14 cellular contexts compared by ENCODE assay signal in the genomic region with DNA sequence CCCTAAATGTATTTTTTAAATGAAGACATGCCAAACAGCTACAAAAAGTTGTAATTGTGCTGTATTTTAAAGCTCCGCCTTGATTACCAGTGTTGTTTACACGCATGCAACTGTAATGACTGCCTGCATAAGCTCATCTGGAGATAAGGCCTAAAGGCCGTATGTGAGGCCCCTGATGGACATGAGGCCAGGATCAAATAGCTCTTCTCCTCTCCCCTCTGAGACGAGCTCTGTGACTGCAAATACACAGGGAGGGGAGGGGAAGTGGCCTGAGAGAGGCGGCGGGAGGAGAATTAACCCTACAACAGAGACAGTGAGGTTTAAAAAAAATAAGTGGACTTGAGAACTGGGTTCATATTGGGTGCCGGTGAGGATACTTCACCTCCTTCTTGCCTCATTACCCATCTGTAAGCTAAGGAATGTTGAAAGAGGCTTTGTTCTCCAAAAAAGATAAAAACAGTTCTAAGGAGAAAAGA.
A peak's percentile ranks its signal among the peaks of the same experiment; 100 is the strongest.
DNase-seq lines count a peak whose midpoint lies in the region; ATAC-seq and TF ChIP-seq lines count a peak whose summit lies in the region.
"Had no signal": no experiment of that assay in that cellular context is flagged by ENCODE, and none has a peak within 500 bp of the region (broad histone marks: within the 10 kb centered on the region; RNA-seq: fewer than 3 reads in every experiment).

No MANE protein-coding gene starts in this region.

- 40% methylated on average over 3 of the region's 7 CpGs for WGBS in HUES64
- 39 to 60% methylated on average over 3 to 7 of the region's 7 CpGs for WGBS in ectodermal cell, 2 experiments
- 68 to 82% (median 77%) methylated on average over 6 to 7 of the region's 7 CpGs for WGBS in stomach, 5 donors

- TF ChIP-seq EP300 in stomach (IDR thresholded peaks at IDR 0.05), result no peak

- no peak overlapping the region for H3K27ac Mint-ChIP-seq in activated T-helper 2 cell treated with anti-CD3 and anti-CD28 coated beads, Interferon-gamma antibody, Interleukin-2, Interleukin-4, amounts not matched to agents 10 μg/mL and 5 μg/mL and 100 μg/mL, durations not matched to agents 14 hours and 24 hours and 36 hours
- H3K27ac Mint-ChIP-seq: activated B cell treated with CpG ODN at 0.5 μM for 24 hours; activated T-cell treated with anti-CD3 and anti-CD28 coated beads, Interleukin-2, amount 50 U/mL, for 72 hours; CD8-positive, alpha-beta memory T cell had no signal

- DNase-seq in kidney glomerular epithelial cell (lab: John Stamatoyannopoulos, UW), result peak; percentile 92
- DNase-seq in stomach, result no peak
- no peak for DNase-seq in activated T-helper 2 cell treated with anti-CD3 and anti-CD28 coated beads, Interferon-gamma antibody, Interleukin-2, Interleukin-4, amounts not matched to agents 10 μg/mL and 5 μg/mL and 100 μg/mL, durations not matched to agents 14 hours and 24 hours and 36 hours (ENCODE audit: low spot score)
- no peak for DNase-seq in AG08396 (ENCODE audit: low spot score)
- DNase-seq: activated B cell treated with CpG ODN at 0.5 μM for 24 hours; activated T-cell treated with anti-CD3 and anti-CD28 coated beads, Interleukin-2, amount 50 U/mL, for 72 hours; CD8-positive, alpha-beta memory T cell; NCI-H2171 treated with DMSO at 0.1 percent for 48 hours; small intestine had no signal

- no peaks in the 10 kb centered on the region for H3K4me1 Mint-ChIP-seq in activated T-helper 2 cell treated with anti-CD3 and anti-CD28 coated beads, Interferon-gamma antibody, Interleukin-2, Interleukin-4, amounts not matched to agents 10 μg/mL and 5 μg/mL and 100 μg/mL, durations not matched to agents 14 hours and 24 hours and 36 hours (ENCODE audit: low read depth)
- H3K4me1 Mint-ChIP-seq: activated B cell treated with CpG ODN at 0.5 μM for 24 hours; central memory CD8-positive, alpha-beta T cell had no signal

- no peaks in the 10 kb centered on the region for H3K36me3 Mint-ChIP-seq in activated T-helper 2 cell treated with anti-CD3 and anti-CD28 coated beads, Interferon-gamma antibody, Interleukin-2, Interleukin-4, amounts not matched to agents 10 μg/mL and 5 μg/mL and 100 μg/mL, durations not matched to agents 14 hours and 24 hours and 36 hours (ENCODE audit: low read depth)
- H3K36me3 Mint-ChIP-seq: CD8-positive, alpha-beta memory T cell had no signal

- H3K4me3 ChIP-seq in HUES64 (ENCODE audit: low read length), result peak overlapping the region; percentile 51
- peak overlapping the region; percentile 4 for H3K4me3 ChIP-seq in ectodermal cell (ENCODE audit: insufficient read depth, low read depth, low read length)
- peak overlapping the region in 1 of 4 donors; percentile 24 for H3K4me3 ChIP-seq in stomach

- no peak for TF ChIP-seq CTCF in stomach (IDR thresholded peaks at IDR 0.05)

- H3K4me3 Mint-ChIP-seq in activated T-helper 2 cell treated with anti-CD3 and anti-CD28 coated beads, Interferon-gamma antibody, Interleukin-2, Interleukin-4, amounts not matched to agents 10 μg/mL and 5 μg/mL and 100 μg/mL, durations not matched to agents 14 hours and 24 hours and 36 hours (ENCODE audit: low read depth), result no peak overlapping the region
- H3K4me3 Mint-ChIP-seq: activated B cell treated with CpG ODN at 0.5 μM for 24 hours; activated T-cell treated with anti-CD3 and anti-CD28 coated beads, Interleukin-2, amount 50 U/mL, for 72 hours; CD8-positive, alpha-beta memory T cell; central memory CD8-positive, alpha-beta T cell had no signal

- H3K27ac ChIP-seq in HUES64 (ENCODE audit: low read depth, low read length), result peak overlapping the region; percentile 56
- peak overlapping the region; percentile 74 for H3K27ac ChIP-seq in ectodermal cell (ENCODE audit: insufficient read depth, low read depth, low read length, poor library complexity, severe bottlenecking)
- peak overlapping the region in 3 of 5 donors; percentile 18 to 43 (median 36) for H3K27ac ChIP-seq in stomach

- H3K9ac ChIP-seq in HUES64 (ENCODE audit: low read depth, low read length), result peak overlapping the region; percentile 75

- peaks cover 11% of the 10 kb centered on the region for H3K9me3 ChIP-seq in HUES64 (ENCODE audit: insufficient read depth, low read depth, low read length)
- no peaks in the 10 kb centered on the region for H3K9me3 ChIP-seq in ectodermal cell (ENCODE audit: control insufficient read depth, low read length)
- H3K9me3 ChIP-seq in stomach, result peaks cover 0 to 9% (median 2%) of the 10 kb centered on the region in 4 donors

- no peak for TF ChIP-seq POLR2A in stomach (IDR thresholded peaks at IDR 0.05)

- H3K27me3 ChIP-seq in HUES64 (ENCODE audit: insufficient read depth, low read length) (peaks cover 15% of the 10 kb centered on the region), ectodermal cell (ENCODE audit: control insufficient read depth, insufficient read depth, low read length, poor library complexity, severe bottlenecking) (peaks cover 15% of the 10 kb centered on the region), stomach (peaks cover 0 to 8% (median 0%) of the 10 kb centered on the region in 3 donors)

- peaks cover 7% of the 10 kb centered on the region for H3K27me3 Mint-ChIP-seq in activated T-helper 2 cell treated with anti-CD3 and anti-CD28 coated beads, Interferon-gamma antibody, Interleukin-2, Interleukin-4, amounts not matched to agents 10 μg/mL and 5 μg/mL and 100 μg/mL, durations not matched to agents 14 hours and 24 hours and 36 hours (ENCODE audit: low read depth)

- no peaks in the 10 kb centered on the region for H3K36me3 ChIP-seq in HUES64 (ENCODE audit: insufficient read depth, low read length)
- no peaks in the 10 kb centered on the region for H3K36me3 ChIP-seq in ectodermal cell (ENCODE audit: control insufficient read depth, insufficient read depth, low read length)
- H3K36me3 ChIP-seq in stomach, result no peaks in the 10 kb centered on the region

- H3K4me1 ChIP-seq in HUES64 (ENCODE audit: insufficient read depth, low read length), result peaks cover 21% of the 10 kb centered on the region
- H3K4me1 ChIP-seq in ectodermal cell (ENCODE audit: control insufficient read depth, insufficient read depth, low read length), result peaks cover 26% of the 10 kb centered on the region
- H3K4me1 ChIP-seq in stomach, result no peaks in the 10 kb centered on the region

- intact Hi-C loops in stomach (cut with DNase I; ENCODE audit: low total_unique reads), result no loop called here
- intact Hi-C loops in activated T-helper 2 cell treated with anti-CD3 and anti-CD28 coated beads, Interferon-gamma antibody, Interleukin-2, Interleukin-4, amounts not matched to agents 10 μg/mL and 5 μg/mL and 100 μg/mL, durations not matched to agents 14 hours and 24 hours and 36 hours (cut with micrococcal nuclease), result no loop called here

- no peak for ATAC-seq in HG02642 (IDR thresholded peaks at IDR 0.05; ENCODE audit: poor library complexity, unreplicated experiment)
- ATAC-seq in HG02970 (IDR thresholded peaks at IDR 0.05; ENCODE audit: low FRiP score, unreplicated experiment), result no peak
- ATAC-seq: activated T-cell treated with anti-CD3 and anti-CD28 coated beads, Interleukin-2, amount 50 U/mL, for 72 hours had no signal

- no peaks in the 10 kb centered on the region for H3K9me3 Mint-ChIP-seq in activated T-helper 2 cell treated with anti-CD3 and anti-CD28 coated beads, Interferon-gamma antibody, Interleukin-2, Interleukin-4, amounts not matched to agents 10 μg/mL and 5 μg/mL and 100 μg/mL, durations not matched to agents 14 hours and 24 hours and 36 hours
